Comparison of ENCODE assay signal across 1 cellular context in genomic region chr1:40007481-40008034, GRCh38. TPM values are rescaled to one million over a fixed set of nuclear protein-coding genes. Genes with fewer than 3 reads are reported as not detected.
"Had no signal": no experiment of that assay in that cellular context is flagged by ENCODE, and none has a peak within 500 bp of the region (broad histone marks: within the 10 kb centered on the region; RNA-seq: fewer than 3 reads in every experiment).

No MANE protein-coding gene starts in this region.

RNA-seq across cellular contexts. Expression of gene MFSD2A, which starts 52.6 kb away (rescaled TPM):
- total RNA-seq: cardiac muscle cell had no signal
